Comparison of ENCODE assay signal across 13 cellular contexts in genomic region chr2:96345403-96345802, GRCh38. TPM values are rescaled to one million over a fixed set of nuclear protein-coding genes. Genes with fewer than 3 reads are reported as not detected.
A peak's percentile ranks its signal among the peaks of the same experiment; 100 is the strongest.
DNase-seq lines count a peak whose midpoint lies in the region; ATAC-seq and TF ChIP-seq lines count a peak whose summit lies in the region.
"Had no signal": no experiment of that assay in that cellular context is flagged by ENCODE, and none has a peak within 500 bp of the region (broad histone marks: within the 10 kb centered on the region; RNA-seq: fewer than 3 reads in every experiment).

No MANE protein-coding gene starts in this region.

- peaks cover 86% of the 10 kb centered on the region for H3K36me3 Mint-ChIP-seq in activated CD8-positive, alpha-beta T cell treated with anti-CD3 and anti-CD28 coated beads, Interleukin-2, amount 10 ng/mL, durations not matched to agents 7 days and 5 days (ENCODE audit: low read depth)
- H3K36me3 Mint-ChIP-seq: memory B cell had no signal

- in situ Hi-C loops in GM13977 (cut with MboI; ENCODE audit: low pct_unique_long_range_greater_than_20kb, low sequenced_read_pairs, unreplicated experiment) = no loop called here

- H3K36me3 ChIP-seq in BE2C (peaks cover 18% of the 10 kb centered on the region), breast epithelium (no peaks in the 10 kb centered on the region)

- H3K27ac ChIP-seq in breast epithelium = no peak overlapping the region

- no peaks in the 10 kb centered on the region for H3K9me3 Mint-ChIP-seq in activated CD8-positive, alpha-beta T cell treated with anti-CD3 and anti-CD28 coated beads, Interleukin-2, amount 10 ng/mL, durations not matched to agents 7 days and 5 days (ENCODE audit: insufficient read depth)
- H3K9me3 Mint-ChIP-seq: memory B cell had no signal

- no peaks in the 10 kb centered on the region for H3K4me1 ChIP-seq in BE2C
- H3K4me1 ChIP-seq in breast epithelium = no peaks in the 10 kb centered on the region

- H3K4me3 ChIP-seq in BE2C (ENCODE audit: low read depth, low read length) (no peak overlapping the region), breast epithelium (no peak overlapping the region)

- H3K4me3 Mint-ChIP-seq in activated CD8-positive, alpha-beta T cell treated with anti-CD3 and anti-CD28 coated beads, Interleukin-2, amount 10 ng/mL, durations not matched to agents 7 days and 5 days = no peak overlapping the region
- H3K4me3 Mint-ChIP-seq: memory B cell had no signal

- no peak for DNase-seq in BE2C
- no peak for DNase-seq in GM13977 (ENCODE audit: low spot score)
- DNase-seq in activated CD8-positive, alpha-beta T cell treated with anti-CD3 and anti-CD28 coated beads, Interleukin-2, amount 10 ng/mL, durations not matched to agents 7 days and 5 days = no peak
- peak; percentile 47 for DNase-seq in iPS-NIHi7 (ENCODE audit: extremely low spot score)
- DNase-seq in breast epithelium (ENCODE audit: low spot score in 2 of 2) = no peak
- DNase-seq: activated T-cell treated with anti-CD3 and anti-CD28 coated beads for 4 hours, DMS53, NCI-H1417 treated with DMSO at 0.1 percent for 48 hours, SIG-M5 had no signal

- intact Hi-C loops in breast epithelium (cut with DNase I; ENCODE audit: low total_unique reads) = no loop called here

- no peak for TF ChIP-seq POLR2A in breast epithelium (IDR thresholded peaks at IDR 0.05)

- peak; percentile 14 for ATAC-seq in activated CD8-positive, alpha-beta T cell treated with anti-CD3 and anti-CD28 coated beads, Interleukin-2, amount 10 ng/mL, durations not matched to agents 7 days and 5 days
- ATAC-seq in GM21390 (IDR thresholded peaks at IDR 0.05; ENCODE audit: unreplicated experiment) (no peak), HG03025 (IDR thresholded peaks at IDR 0.05; ENCODE audit: low FRiP score, unreplicated experiment) (no peak), HG03095 (IDR thresholded peaks at IDR 0.05; ENCODE audit: unreplicated experiment) (no peak)

- H3K27ac Mint-ChIP-seq in activated CD8-positive, alpha-beta T cell treated with anti-CD3 and anti-CD28 coated beads, Interleukin-2, amount 10 ng/mL, durations not matched to agents 7 days and 5 days = no peak overlapping the region

- CTCF ChIA-PET in activated CD8-positive, alpha-beta T cell treated with anti-CD3 and anti-CD28 coated beads, Interleukin-2, amount 10 ng/mL, durations not matched to agents 7 days and 5 days (lab: Charles Lee) = interaction anchor here (0.6 to 1.9 kb wide), 6 partner anchors 11 to 162 kb away, joined by 3 to 4 read pairs (median 4); no protein-coding TSS in a partner anchor

- POLR2A ChIA-PET in activated CD8-positive, alpha-beta T cell treated with anti-CD3 and anti-CD28 coated beads, Interleukin-2, amount 10 ng/mL, durations not matched to agents 7 days and 5 days (lab: Charles Lee) = interaction anchor here (0.6 to 2.0 kb wide), 4 partner anchors 10 to 46 kb away, joined by 3 to 6 read pairs (median 4); partner anchors contain the start of gene NCAPH

- peaks cover 33% of the 10 kb centered on the region for H3K4me1 Mint-ChIP-seq in activated CD8-positive, alpha-beta T cell treated with anti-CD3 and anti-CD28 coated beads, Interleukin-2, amount 10 ng/mL, durations not matched to agents 7 days and 5 days (ENCODE audit: low read depth)

- H3K27me3 Mint-ChIP-seq in activated CD8-positive, alpha-beta T cell treated with anti-CD3 and anti-CD28 coated beads, Interleukin-2, amount 10 ng/mL, durations not matched to agents 7 days and 5 days (ENCODE audit: low read depth) = no peaks in the 10 kb centered on the region
- H3K27me3 Mint-ChIP-seq: memory B cell had no signal

- H3K9me3 ChIP-seq in BE2C (no peaks in the 10 kb centered on the region), breast epithelium (no peaks in the 10 kb centered on the region)

- H3K27me3 ChIP-seq in BE2C (no peaks in the 10 kb centered on the region), breast epithelium (no peaks in the 10 kb centered on the region)

- peak; percentile 13; the same call in 1 of the 2 replicates for TF ChIP-seq CTCF in BE2C (IDR thresholded peaks at IDR 0.05; ENCODE audit: low read depth, low read length)
- peak; percentile 32 for TF ChIP-seq CTCF in GM13977 (IDR thresholded peaks at IDR 0.05; ENCODE audit: extremely low read depth, insufficient read depth, missing control alignments)
- TF ChIP-seq CTCF in breast epithelium (IDR thresholded peaks at IDR 0.05) = no peak

RNA-seq across cellular contexts. Expression of gene NCAPH, which starts 9.8 kb away (rescaled TPM):
- polyA plus RNA-seq in BE2C (2012; ENCODE audit: insufficient read depth, insufficient read length, low read depth) = 5.3 TPM
- total RNA-seq in activated CD8-positive, alpha-beta T cell treated with anti-CD3 and anti-CD28 coated beads, Interleukin-2, amount 10 ng/mL, durations not matched to agents 7 days and 5 days = 100 to 1,000 TPM in 1 of 2 experiments, 10 to 100 TPM in 1; 87.3 to 101 TPM
- 1 to 10 TPM in 1 of 3 donors, under 1 TPM in 2; 0.44 to 2.6 (median 0.66) TPM for total RNA-seq in breast epithelium

RNA-seq across cellular contexts. Expression of gene ITPRIPL1, which starts 20.3 kb away (rescaled TPM):
- polyA plus RNA-seq in BE2C (2012; ENCODE audit: insufficient read depth, insufficient read length, low read depth) = 10.0 TPM
- total RNA-seq in activated CD8-positive, alpha-beta T cell treated with anti-CD3 and anti-CD28 coated beads, Interleukin-2, amount 10 ng/mL, durations not matched to agents 7 days and 5 days = 10 to 100 TPM; 43.4 to 43.5 TPM
- total RNA-seq in breast epithelium = 10 to 100 TPM in 1 of 3 donors, 1 to 10 TPM in 1, under 1 TPM in 1; 0.64 to 11.1 (median 6.9) TPM

RNA-seq across cellular contexts. Expression of gene SNRNP200, which starts 40.1 kb away (rescaled TPM):
- 297 TPM for polyA plus RNA-seq in BE2C (2012; ENCODE audit: insufficient read depth, insufficient read length, low read depth)
- 100 to 1,000 TPM; 177 to 181 TPM for total RNA-seq in activated CD8-positive, alpha-beta T cell treated with anti-CD3 and anti-CD28 coated beads, Interleukin-2, amount 10 ng/mL, durations not matched to agents 7 days and 5 days
- 100 to 1,000 TPM in 2 of 3 donors, 10 to 100 TPM in 1; 99.4 to 111 (median 109) TPM for total RNA-seq in breast epithelium

Comparison
In these comparisons a context has a peak if more than half of its experiments do, and no peak if none do; other contexts are left out.
1. CTCF ChIP-seq: peak in BE2C (single experiment) and GM13977 (single experiment); none in breast epithelium (0 of 3).
2. RNA of gene NCAPH, which starts 9.8 kb away (total RNA-seq): 87.3 to 101 TPM in activated CD8-positive, alpha-beta T cell treated with anti-CD3 and anti-CD28 coated beads, Interleukin-2, amount 10 ng/mL, durations not matched to agents 7 days and 5 days; 0.44 to 2.6 TPM in breast epithelium; every median in the first group is over 10 times any median in the second.